Comparison of ENCODE assay signal across 10 cellular contexts in the genomic region with DNA sequence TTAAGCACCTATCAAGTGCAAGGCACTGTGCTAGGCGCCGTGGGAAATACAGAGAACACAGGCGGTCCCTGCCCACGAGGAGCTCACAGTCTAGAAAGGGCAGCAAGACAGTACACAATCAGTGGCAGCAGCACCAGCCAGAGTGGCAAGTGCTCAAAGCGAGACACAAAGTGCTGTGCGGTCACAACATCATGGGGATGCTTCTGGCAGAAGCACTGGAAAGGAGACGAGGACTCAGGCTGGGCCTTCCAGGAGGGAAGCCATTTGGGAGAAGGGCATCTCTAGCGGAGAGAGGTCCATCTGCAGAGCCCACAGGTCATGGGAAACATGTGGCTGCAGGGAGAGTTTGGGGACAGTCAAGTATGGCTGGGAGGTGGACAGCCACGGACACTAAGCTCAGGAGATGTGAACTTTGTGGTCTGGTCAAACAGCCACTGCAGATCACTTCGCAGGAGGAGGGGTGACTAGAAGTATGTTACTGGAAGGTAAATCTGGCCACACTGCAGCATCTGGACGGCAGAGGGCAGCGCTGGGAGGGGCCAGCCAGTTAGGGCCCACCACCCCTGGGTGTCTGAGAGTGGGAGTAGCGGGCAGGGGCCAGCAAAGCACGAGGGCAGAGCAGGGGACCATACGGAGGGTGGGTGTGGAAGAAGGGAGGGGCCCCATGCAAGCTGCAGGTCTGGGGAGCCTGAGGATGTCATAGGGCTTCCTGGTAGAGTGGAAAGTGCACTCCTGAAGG.
DNase-seq lines count a peak whose midpoint lies in the region; ATAC-seq and TF ChIP-seq lines count a peak whose summit lies in the region.
"Had no signal": no experiment of that assay in that cellular context is flagged by ENCODE, and none has a peak within 500 bp of the region (broad histone marks: within the 10 kb centered on the region; RNA-seq: fewer than 3 reads in every experiment).

No MANE protein-coding gene starts in this region.

- H3K9me3 ChIP-seq in esophagus muscularis mucosa (no peaks in the 10 kb centered on the region), sigmoid colon (no peaks in the 10 kb centered on the region)

- H3K4me1 ChIP-seq in esophagus muscularis mucosa: peaks cover 38 to 56% (median 43%) of the 10 kb centered on the region in 4 donors
- peaks cover 0 to 47% (median 37%) of the 10 kb centered on the region in 4 donors for H3K4me1 ChIP-seq in sigmoid colon

- intact Hi-C loops in esophagus muscularis mucosa (cut with DNase I): loop anchor here (5.0 to 10.0 kb wide), 2 partner anchors 83 to 294 kb away; a partner anchor contains a TSS
- intact Hi-C loops in sigmoid colon (cut with DNase I): loop anchor here (5.0 to 10.0 kb wide), 2 partner anchors 83 to 154 kb away; a partner anchor contains a TSS

- TF ChIP-seq CTCF in GM10266 (IDR thresholded peaks at IDR 0.05; ENCODE audit: control insufficient read depth, insufficient read depth, low read depth, missing control alignments) (peak; percentile 25), RWPE1 (conservative IDR thresholded peaks at IDR 0.05; ENCODE audit: low read depth) (no peak), esophagus muscularis mucosa (IDR thresholded peaks at IDR 0.05) (peak in 2 of 3 experiments; percentile 10 to 38), sigmoid colon (IDR thresholded peaks at IDR 0.05) (no peak), coronary artery (IDR thresholded peaks at IDR 0.05) (no peak)

- ATAC-seq in HG03045 (IDR thresholded peaks at IDR 0.05; ENCODE audit: unreplicated experiment): no peak
- ATAC-seq in GM21447 (IDR thresholded peaks at IDR 0.05; ENCODE audit: unreplicated experiment): no peak
- no peak for ATAC-seq in HG03520 (IDR thresholded peaks at IDR 0.05; ENCODE audit: unreplicated experiment)

- TF ChIP-seq EP300 in esophagus muscularis mucosa (IDR thresholded peaks at IDR 0.05) (no peak), sigmoid colon (IDR thresholded peaks at IDR 0.05) (no peak)

- DNase-seq in GM10266 (ENCODE audit: extremely low spot score) (no peak), RWPE1 (ENCODE audit: low spot score) (no peak), esophagus muscularis mucosa (ENCODE audit: extremely low spot score) (no peak), sigmoid colon (peak; percentile 62), coronary artery (ENCODE audit: low spot score) (no peak)
- DNase-seq: cerebellar nuclear complex, mesenchymal stem cell had no signal

- WGBS in esophagus muscularis mucosa: 75% methylated on average over 15 of the region's 15 CpGs
- WGBS in sigmoid colon, 2 donors: 76 to 82% methylated on average over 15 of the region's 15 CpGs

- H3K36me3 ChIP-seq in esophagus muscularis mucosa (peaks cover 12 to 46% (median 36%) of the 10 kb centered on the region in 4 donors), sigmoid colon (peaks cover 8 to 42% (median 17%) of the 10 kb centered on the region in 4 donors)

- CTCF ChIA-PET in RWPE1 (lab: Yijun Ruan, JAX): interaction anchor here (0.6 kb wide), 1 partner anchor 323 kb away, joined by 3 read pairs; no protein-coding TSS in a partner anchor

- H3K27ac ChIP-seq in RWPE1 (peak overlapping the region; percentile 96), esophagus muscularis mucosa (replicated peaks in 1 of 4) (peak overlapping the region; percentile 57 to 79 (median 64)), sigmoid colon (peak overlapping the region; percentile 51 to 80 (median 67)), coronary artery (peak overlapping the region in 1 of 2 donors; percentile 88)

- POLR2A ChIA-PET in RWPE1 (lab: Yijun Ruan, JAX; ENCODE audit: low non-redundant PET): interaction anchor here (0.6 kb wide), 1 partner anchor 69 kb away, joined by 7 read pairs; no protein-coding TSS in a partner anchor

- H3K4me3 ChIP-seq in esophagus muscularis mucosa (no peak overlapping the region), sigmoid colon (no peak overlapping the region), coronary artery (no peak overlapping the region)

- no peak for TF ChIP-seq POLR2A in esophagus muscularis mucosa (IDR thresholded peaks at IDR 0.05; ENCODE audit: low read depth)
- TF ChIP-seq POLR2A in sigmoid colon (IDR thresholded peaks at IDR 0.05): no peak

- H3K27me3 ChIP-seq in esophagus muscularis mucosa (no peaks in the 10 kb centered on the region), sigmoid colon (no peaks in the 10 kb centered on the region)

Comparison
In these comparisons a context has a peak if more than half of its experiments do, and no peak if none do; other contexts are left out.
1. CTCF ChIP-seq: peak in GM10266 (single experiment) and esophagus muscularis mucosa (2 of 3); none in RWPE1 (single experiment), sigmoid colon (0 of 4) and coronary artery (single experiment).